8 cellular contexts compared by ENCODE assay signal in the genomic region with DNA sequence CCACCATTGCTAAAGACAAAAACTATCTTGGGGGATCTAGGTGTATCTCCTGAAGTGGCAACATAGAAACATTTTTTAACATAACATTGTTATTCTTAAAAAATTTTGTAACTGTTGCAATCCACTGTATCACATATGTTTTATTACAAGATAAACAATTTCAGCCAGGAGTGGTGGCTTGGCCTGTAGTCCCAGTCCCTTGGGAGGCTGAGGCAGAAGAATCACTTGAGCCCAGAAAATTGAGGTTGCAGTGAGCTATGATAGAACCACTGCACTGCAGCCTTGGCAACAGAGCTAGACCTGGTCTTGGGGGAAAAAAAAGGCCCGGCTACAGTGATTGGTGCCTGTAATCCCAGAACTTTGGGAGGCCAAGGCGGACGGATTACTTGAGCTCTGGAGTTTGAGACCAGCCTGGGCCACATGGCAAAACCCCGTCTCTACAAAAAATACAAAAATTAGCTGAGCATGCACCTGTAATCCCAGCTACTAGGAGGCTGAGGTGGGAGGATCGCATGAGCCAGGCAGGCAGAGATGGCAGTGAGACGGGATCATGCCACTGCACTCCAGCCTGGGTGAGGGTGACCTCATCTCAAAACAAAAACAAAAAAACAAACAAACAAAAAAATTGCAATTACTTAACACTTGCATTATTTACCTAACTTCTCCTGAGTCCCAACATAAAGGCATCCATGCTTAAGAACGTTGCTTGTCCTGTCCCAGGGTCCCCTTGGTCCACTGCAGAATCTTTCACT. TPM values are rescaled to one million over a fixed set of nuclear protein-coding genes. Genes with fewer than 3 reads are reported as not detected.
DNase-seq lines count a peak whose midpoint lies in the region; ATAC-seq and TF ChIP-seq lines count a peak whose summit lies in the region.

No MANE protein-coding gene starts in this region.

- peak overlapping the region; percentile 86 to 91 (median 87) for H3K4me3 Mint-ChIP-seq in T-cell

- no peaks in the 10 kb centered on the region for H3K9me2 ChIP-seq in HCT116 (ENCODE audit: insufficient read depth)

- CTCF ChIA-PET in HCT116 (lab: Charles Lee) = interaction anchor here (1.8 to 2.4 kb wide), 2 partner anchors 86 to 218 kb away, joined by 6 to 8 read pairs; no protein-coding TSS in a partner anchor
- CTCF ChIA-PET in T-cell (lab: Charles Lee) = interaction anchor here in 1 of 2 donors (0.6 to 1.8 kb wide), 2 partner anchors 187 to 218 kb away, joined by 3 to 8 read pairs; no protein-coding TSS in a partner anchor

- H3K4me2 ChIP-seq in HCT116 (ENCODE audit: low read length) = peak overlapping the region; percentile 89; the same call in 1 of the 2 replicates
- no peak overlapping the region for H3K4me2 ChIP-seq in skeletal muscle satellite cell (ENCODE audit: low read length)

- no peaks in the 10 kb centered on the region for H3K27me3 ChIP-seq in HCT116 (ENCODE audit: insufficient read depth, low read length)
- no peaks in the 10 kb centered on the region for H3K27me3 ChIP-seq in gastroesophageal sphincter
- H3K27me3 ChIP-seq in skeletal muscle satellite cell (ENCODE audit: control insufficient read depth, insufficient read depth, low read length) = no peaks in the 10 kb centered on the region

- H3K4me1 Mint-ChIP-seq in T-cell = peaks cover 57 to 61% (median 58%) of the 10 kb centered on the region in 3 donors

- H3K27me3 Mint-ChIP-seq in T-cell = no peaks in the 10 kb centered on the region

- ATAC-seq in HCT116 (no peak), T-cell (replicated peaks in 1 of 4) (no peak), gastroesophageal sphincter (no peak), HG02884 (IDR thresholded peaks at IDR 0.05; ENCODE audit: unreplicated experiment) (no peak), HG03442 (IDR thresholded peaks at IDR 0.05; ENCODE audit: unreplicated experiment) (no peak)

- peaks cover 7% of the 10 kb centered on the region for H3K36me3 Mint-ChIP-seq in T-cell

- peaks cover 49% of the 10 kb centered on the region for H3K79me2 ChIP-seq in HCT116 (ENCODE audit: insufficient read depth, low read length)

- WGBS in gastroesophageal sphincter (ENCODE audit: low coverage in 1 of 2), 2 donors = 59 to 68% methylated on average over 2 to 3 of the region's 7 CpGs

- RAD21 ChIA-PET in HCT116 (lab: Charles Lee; ENCODE audit: low non-redundant PET in 1 of 2, low total read pairs in 2 of 2, uncharacterized antibody in 2 of 2, unreplicated experiment in 2 of 2) = no interaction called here

- peaks cover 34 to 48% of the 10 kb centered on the region in 2 experiments; a peak in 3 of 4 replicates for H3K4me1 ChIP-seq in HCT116 (ENCODE audit: control insufficient read depth in 1 of 2, insufficient read depth in 2 of 2, low read length in 2 of 2)
- H3K4me1 ChIP-seq in gastroesophageal sphincter = peaks cover 0 to 64% (median 23%) of the 10 kb centered on the region in 3 donors
- peaks cover 34% of the 10 kb centered on the region for H3K4me1 ChIP-seq in skeletal muscle satellite cell (ENCODE audit: control insufficient read depth, insufficient read depth, low read length)

- H3K9ac ChIP-seq in HCT116 (ENCODE audit: low read length) = peak overlapping the region; percentile 79
- H3K9ac ChIP-seq in skeletal muscle satellite cell (ENCODE audit: low read depth, low read length) = peak overlapping the region; percentile 92

- H2AFZ ChIP-seq in HCT116 (ENCODE audit: low read depth, low read length, poor library complexity, severe bottlenecking) = no peak overlapping the region

- TF ChIP-seq POLR2A in HCT116 (IDR thresholded peaks at IDR 0.05; ENCODE audit: borderline replicate concordance, extremely low read depth, insufficient read depth, insufficient read length) = no peak
- TF ChIP-seq POLR2A in gastroesophageal sphincter (IDR thresholded peaks at IDR 0.05) = no peak

- H4K20me1 ChIP-seq in HCT116 (ENCODE audit: insufficient read depth) = no peaks in the 10 kb centered on the region

- H3K9me3 Mint-ChIP-seq in T-cell = no peaks in the 10 kb centered on the region

- intact Hi-C loops in HCT116 (cut with micrococcal nuclease) = loop anchor here (5.0 kb wide), 1 partner anchor 195 kb away; no protein-coding TSS in a partner anchor

- POLR2A ChIA-PET in HCT116 (lab: Charles Lee) = interaction anchor here (1.5 to 1.9 kb wide), 2 partner anchors 76 to 91 kb away, joined by 5 to 12 read pairs; a partner anchor contains a TSS
- POLR2A ChIA-PET in T-cell (lab: Charles Lee) = no interaction called here

- no peak for TF ChIP-seq EP300 in gastroesophageal sphincter (IDR thresholded peaks at IDR 0.05)

- H3K4me3 ChIP-seq in HCT116 (replicated peaks in 1 of 2; ENCODE audit: low read depth in 1 of 2, low read length in 2 of 2) = no peak overlapping the region
- no peak overlapping the region for H3K4me3 ChIP-seq in gastroesophageal sphincter
- H3K4me3 ChIP-seq in skeletal muscle satellite cell (ENCODE audit: low read length) = no peak overlapping the region

- peak overlapping the region; percentile 99 to 100 for H3K27ac Mint-ChIP-seq in T-cell

- no peak for DNase-seq in HCT116 (ENCODE audit: low read depth, low spot score)
- DNase-seq in T-cell = no peak
- no peak for DNase-seq in stimulated activated CD4-positive, alpha-beta T cell treated with anti-CD3 and anti-CD28 coated beads, Interleukin-2, amount 100 ng/mL, for 48 hours
- DNase-seq in activated CD4-positive, CD25-positive, alpha-beta regulatory T cell treated with anti-CD3 and anti-CD28 coated beads, Interleukin-2, amount 50 U/mL, for 72 hours = no peak

- BruUV-seq in HCT116 (replicated peaks; lab: Mats Ljungman, UMichigan) = no TSS peak

- TF ChIP-seq CTCF in HCT116 (IDR thresholded peaks at IDR 0.05 in 2 of 3, conservative IDR thresholded peaks at IDR 0.05 in 1 of 3; ENCODE audit: borderline replicate concordance in 1 of 3, insufficient read depth in 1 of 3, low read depth in 2 of 3, low read length in 2 of 3) (no peak), gastroesophageal sphincter (IDR thresholded peaks at IDR 0.05) (no peak)

- TF ChIP-seq RAD21 in HCT116 (IDR thresholded peaks at IDR 0.05; ENCODE audit: low read depth) = no peak

- H3K9me3 ChIP-seq in HCT116 (ENCODE audit: control insufficient read depth in 1 of 2, insufficient read depth in 1 of 2, low read depth in 1 of 2, low read length in 2 of 2) (no peaks in the 10 kb centered on the region), gastroesophageal sphincter (no peaks in the 10 kb centered on the region), skeletal muscle satellite cell (replicated peaks; ENCODE audit: low read length) (no peaks in the 10 kb centered on the region)

- H3K27ac ChIP-seq in HCT116 (ENCODE audit: low read depth, low read length) (peak overlapping the region; percentile 92), gastroesophageal sphincter (peak overlapping the region in 3 of 4 donors; percentile 88 to 97 (median 95))

- H3K36me3 ChIP-seq in HCT116 (ENCODE audit: control insufficient read depth in 1 of 2, insufficient read depth in 2 of 2, low read length in 2 of 2) (peaks cover 0 to 1% of the 10 kb centered on the region in 2 experiments; a peak in 1 of 4 replicates), gastroesophageal sphincter (peaks cover 0 to 2% of the 10 kb centered on the region in 2 donors), skeletal muscle satellite cell (ENCODE audit: insufficient read depth, low read length) (peaks cover 7% of the 10 kb centered on the region)

TF ChIP-seq in HCT116, 20 proteins besides CTCF, POLR2A, EP300 and RAD21:
- TF ChIP-seq CEBPB (IDR thresholded peaks at IDR 0.05; ENCODE audit: low read depth) (no peak), POLR2AphosphoS5 (IDR thresholded peaks at IDR 0.05; ENCODE audit: low read depth, low read length) (no peak), ZNF274 (IDR thresholded peaks at IDR 0.05; ENCODE audit: low read depth, low read length) (no peak), JUND (IDR thresholded peaks at IDR 0.05) (no peak), CBX3 (IDR thresholded peaks at IDR 0.05; ENCODE audit: low read depth) (no peak), TCF7L2 (IDR thresholded peaks at IDR 0.05; ENCODE audit: borderline replicate concordance, extremely low read depth, insufficient read depth, insufficient read length) (no peak), SIN3A (IDR thresholded peaks at IDR 0.05; ENCODE audit: low read depth) (no peak), ZFX (IDR thresholded peaks at IDR 0.05) (no peak), ELF1 (IDR thresholded peaks at IDR 0.05; ENCODE audit: borderline replicate concordance, low read depth) (no peak), SP1 (IDR thresholded peaks at IDR 0.05; ENCODE audit: low read depth) (no peak)
TF ChIP-seq in HCT116: peak in this region for 0.

RNA-seq across cellular contexts. Expression of a gene that starts 1.5 kb away (rescaled TPM):
- total RNA-seq in HCT116 (2021; ENCODE audit: unreplicated experiment) (35.0 TPM), T-cell (10 to 100 TPM; 40.3 to 52.7 (median 49.0) TPM), gastroesophageal sphincter (10 to 100 TPM; 10.5 to 27.9 (median 16.0) TPM)
- 11.3 and 14.1 TPM in 2 replicates for polyA plus RNA-seq in HCT116 (2012)
- 11.1 and 13.2 TPM in 2 replicates for total RNA-seq in skeletal muscle satellite cell (2012; rRNA removed)

RNA-seq across cellular contexts. Expression of a gene that starts 2.3 kb away (rescaled TPM):
- 61.5 TPM for total RNA-seq in HCT116 (2021; ENCODE audit: unreplicated experiment)
- polyA plus RNA-seq in HCT116 (2012) = 11.2 and 13.1 TPM in 2 replicates
- 10 to 100 TPM; 48.0 to 63.0 (median 55.6) TPM for total RNA-seq in T-cell
- total RNA-seq in gastroesophageal sphincter = 10 to 100 TPM; 16.0 to 24.5 (median 19.0) TPM
- total RNA-seq in skeletal muscle satellite cell (2012; rRNA removed) = 13.9 and 16.2 TPM in 2 replicates
